Comparison of ENCODE assay signal across 1 cellular context in genomic region chr18:22001912-22002487, GRCh38.
TF ChIP-seq lines count a peak whose summit lies in the region.

No MANE protein-coding gene starts in this region.

TF ChIP-seq in HepG2, 621 proteins besides CTCF, POLR2A, EP300 and RAD21 (continued from another document and continues in another):
- TF ChIP-seq POGK (CRISPR knock-in tag; conservative IDR thresholded peaks at IDR 0.05) = peak; percentile 97
- TF ChIP-seq ASH2L (IDR thresholded peaks at IDR 0.05; ENCODE audit: insufficient read length, low read depth, low read length) = peak; percentile 91
- peak; percentile 17; the same call in 1 of the 2 replicates for TF ChIP-seq REXO4 (CRISPR knock-in tag; IDR thresholded peaks at IDR 0.05; ENCODE audit: borderline replicate concordance)
- no peak for TF ChIP-seq ZFP37 (CRISPR knock-in tag; IDR thresholded peaks at IDR 0.05; ENCODE audit: borderline replicate concordance)
- TF ChIP-seq ZBTB8A (CRISPR knock-in tag; IDR thresholded peaks at IDR 0.05; ENCODE audit: borderline replicate concordance, low read depth) = peak; percentile 88
- TF ChIP-seq RARA (CRISPR knock-in tag; IDR thresholded peaks at IDR 0.05) = peak; percentile 56; the same call in 1 of the 2 replicates
- TF ChIP-seq ZNF136 (CRISPR knock-in tag; IDR thresholded peaks at IDR 0.05; ENCODE audit: low read depth) = 0 out of 2 replicates have a peak, but pooled peaks have one; percentile 36
- peak; percentile 22; the same call in 1 of the 2 replicates for TF ChIP-seq THRA (CRISPR knock-in tag; IDR thresholded peaks at IDR 0.05; ENCODE audit: borderline replicate concordance)
- TF ChIP-seq RBM39 (IDR thresholded peaks at IDR 0.05; ENCODE audit: low read depth, low read length, poor library complexity, severe bottlenecking) = no peak
- peak; percentile 59; the same call in 1 of the 2 replicates for TF ChIP-seq MYC (CRISPR knock-in tag; IDR thresholded peaks at IDR 0.05; ENCODE audit: borderline replicate concordance)
- TF ChIP-seq CBX5 (CRISPR knock-in tag; IDR thresholded peaks at IDR 0.05; ENCODE audit: borderline replicate concordance) = no peak
- TF ChIP-seq FOXP4 (CRISPR knock-in tag; IDR thresholded peaks at IDR 0.05) = peak; percentile 70
- peak; percentile 62; the same call in 1 of the 2 replicates for TF ChIP-seq ZNF782 (CRISPR knock-in tag; IDR thresholded peaks at IDR 0.05; ENCODE audit: borderline replicate concordance)
- peak; percentile 81; the same call in 1 of the 2 replicates for TF ChIP-seq ZMYM3 (CRISPR knock-in tag; IDR thresholded peaks at IDR 0.05)
- TF ChIP-seq GTF3A (CRISPR knock-in tag; conservative IDR thresholded peaks at IDR 0.05) = 0 out of 2 replicates have a peak, but pooled peaks have one; percentile 27
- no peak for TF ChIP-seq FOXA1 (IDR thresholded peaks at IDR 0.05)
- TF ChIP-seq FOXA1 (CRISPR knock-in tag; IDR thresholded peaks at IDR 0.05) = peak; percentile 90
- TF ChIP-seq ARID2 (CRISPR knock-in tag; IDR thresholded peaks at IDR 0.05; ENCODE audit: borderline replicate concordance) = no peak
- TF ChIP-seq ZFP36L1 (CRISPR knock-in tag; IDR thresholded peaks at IDR 0.05) = peak; percentile 29; the same call in 1 of the 2 replicates
- TF ChIP-seq ZNF609 (CRISPR knock-in tag; IDR thresholded peaks at IDR 0.05; ENCODE audit: borderline replicate concordance) = 0 out of 2 replicates have a peak, but pooled peaks have one; percentile 68
- TF ChIP-seq TOPORS (CRISPR knock-in tag; IDR thresholded peaks at IDR 0.05) = peak; percentile 72; the same call in 1 of the 2 replicates
- TF ChIP-seq ZNF501 (CRISPR knock-in tag; IDR thresholded peaks at IDR 0.05) = peak; percentile 84
- peak; percentile 67 for TF ChIP-seq NCOA2 (CRISPR knock-in tag; IDR thresholded peaks at IDR 0.05)
- TF ChIP-seq REST (IDR thresholded peaks at IDR 0.05; ENCODE audit: borderline replicate concordance in 1 of 2, low read depth in 1 of 2, low read length in 2 of 2) = 0 out of 4 replicates have a peak, but pooled peaks of 1 of the 2 experiments have one; percentile 8
- no peak for TF ChIP-seq CC2D1A (CRISPR knock-in tag; IDR thresholded peaks at IDR 0.05)
- TF ChIP-seq ZNF275 (CRISPR knock-in tag; IDR thresholded peaks at IDR 0.05; ENCODE audit: borderline replicate concordance) = no peak
- peak; percentile 42; the same call in 1 of the 2 replicates for TF ChIP-seq SOX5 (CRISPR knock-in tag; IDR thresholded peaks at IDR 0.05; ENCODE audit: borderline replicate concordance)
- TF ChIP-seq ZSCAN31 (CRISPR knock-in tag; IDR thresholded peaks at IDR 0.05; ENCODE audit: low read depth) = 0 out of 2 replicates have a peak, but pooled peaks have one; percentile 34
- TF ChIP-seq ZNF383 (CRISPR knock-in tag; IDR thresholded peaks at IDR 0.05; ENCODE audit: borderline replicate concordance) = peak; percentile 62; the same call in 1 of the 2 replicates
- TF ChIP-seq HNF4A (CRISPR knock-in tag; IDR thresholded peaks at IDR 0.05) = peak; percentile 80
- TF ChIP-seq ZNF704 (CRISPR knock-in tag; IDR thresholded peaks at IDR 0.05; ENCODE audit: borderline replicate concordance) = 0 out of 2 replicates have a peak, but pooled peaks have one; percentile 61
- peak; percentile 67 for TF ChIP-seq ZFY (CRISPR knock-in tag; IDR thresholded peaks at IDR 0.05)
- TF ChIP-seq KAT8 (CRISPR knock-in tag; IDR thresholded peaks at IDR 0.05) = peak; percentile 51
- 0 out of 2 replicates have a peak, but pooled peaks have one; percentile 22 for TF ChIP-seq SP2 (CRISPR knock-in tag; IDR thresholded peaks at IDR 0.05)
- TF ChIP-seq ZNF512B (CRISPR knock-in tag; IDR thresholded peaks at IDR 0.05; ENCODE audit: borderline replicate concordance) = peak; percentile 78; the same call in 1 of the 2 replicates
- TF ChIP-seq KMT2A (CRISPR knock-in tag; IDR thresholded peaks at IDR 0.05) = peak; percentile 48; the same call in 1 of the 2 replicates
- 0 out of 2 replicates have a peak, but pooled peaks have one; percentile 46 for TF ChIP-seq GZF1 (CRISPR knock-in tag; IDR thresholded peaks at IDR 0.05)
